In the genomic region with DNA sequence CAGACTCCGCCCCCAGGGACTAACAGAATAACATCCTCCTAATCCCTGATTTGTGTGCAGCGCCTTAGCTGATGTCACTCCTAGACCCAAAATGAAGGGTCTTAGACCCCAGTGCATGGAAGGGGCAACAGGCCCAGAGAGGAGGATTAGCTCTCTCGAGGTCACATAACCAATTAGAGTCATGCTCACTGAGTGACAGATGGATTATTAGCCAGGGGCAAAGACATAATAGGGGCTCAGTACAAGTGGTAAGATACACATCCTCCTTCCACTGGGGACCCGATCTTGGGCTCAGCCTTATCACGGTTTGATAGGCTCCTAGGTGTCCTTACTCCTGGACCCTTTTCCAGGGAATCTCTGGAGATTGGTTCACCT, we compare ENCODE assay signal across 1 cellular context.
TF ChIP-seq lines count a peak whose summit lies in the region.

No MANE protein-coding gene starts in this region.

TF ChIP-seq in HepG2, 621 proteins besides CTCF, POLR2A, EP300 and RAD21 (continued from another document and continues in another):
- TF ChIP-seq ZBTB4 (CRISPR knock-in tag; IDR thresholded peaks at IDR 0.05; ENCODE audit: borderline replicate concordance), result peak; percentile 53; the same call in 1 of the 2 replicates
- TF ChIP-seq TCF12 (IDR thresholded peaks at IDR 0.05), result no peak
- 0 out of 2 replicates have a peak, but pooled peaks have one; percentile 18 for TF ChIP-seq TCF12 (CRISPR knock-in tag; IDR thresholded peaks at IDR 0.05)
- peak; percentile 76; the same call in 1 of the 2 replicates for TF ChIP-seq ZNF296 (CRISPR knock-in tag; conservative IDR thresholded peaks at IDR 0.05)
- no peak for TF ChIP-seq HNF4G (IDR thresholded peaks at IDR 0.05; ENCODE audit: borderline replicate concordance, low read depth, low read length)
- TF ChIP-seq HNF4G (CRISPR knock-in tag; IDR thresholded peaks at IDR 0.05; ENCODE audit: borderline replicate concordance, low read depth), result peak; percentile 79; the same call in 1 of the 2 replicates
- no peak for TF ChIP-seq SOX6 (IDR thresholded peaks at IDR 0.05)
- peak; percentile 56 for TF ChIP-seq SOX6 (CRISPR knock-in tag; IDR thresholded peaks at IDR 0.05)
- no peak for TF ChIP-seq SP1 (IDR thresholded peaks at IDR 0.05)
- TF ChIP-seq SP1 (CRISPR knock-in tag; IDR thresholded peaks at IDR 0.05), result no peak
- no peak for TF ChIP-seq RFXAP (CRISPR knock-in tag; IDR thresholded peaks at IDR 0.05; ENCODE audit: borderline replicate concordance)
- TF ChIP-seq PITX1 (CRISPR knock-in tag; IDR thresholded peaks at IDR 0.05), result peak; percentile 53; the same call in 1 of the 2 replicates
- TF ChIP-seq, protein P1, sequence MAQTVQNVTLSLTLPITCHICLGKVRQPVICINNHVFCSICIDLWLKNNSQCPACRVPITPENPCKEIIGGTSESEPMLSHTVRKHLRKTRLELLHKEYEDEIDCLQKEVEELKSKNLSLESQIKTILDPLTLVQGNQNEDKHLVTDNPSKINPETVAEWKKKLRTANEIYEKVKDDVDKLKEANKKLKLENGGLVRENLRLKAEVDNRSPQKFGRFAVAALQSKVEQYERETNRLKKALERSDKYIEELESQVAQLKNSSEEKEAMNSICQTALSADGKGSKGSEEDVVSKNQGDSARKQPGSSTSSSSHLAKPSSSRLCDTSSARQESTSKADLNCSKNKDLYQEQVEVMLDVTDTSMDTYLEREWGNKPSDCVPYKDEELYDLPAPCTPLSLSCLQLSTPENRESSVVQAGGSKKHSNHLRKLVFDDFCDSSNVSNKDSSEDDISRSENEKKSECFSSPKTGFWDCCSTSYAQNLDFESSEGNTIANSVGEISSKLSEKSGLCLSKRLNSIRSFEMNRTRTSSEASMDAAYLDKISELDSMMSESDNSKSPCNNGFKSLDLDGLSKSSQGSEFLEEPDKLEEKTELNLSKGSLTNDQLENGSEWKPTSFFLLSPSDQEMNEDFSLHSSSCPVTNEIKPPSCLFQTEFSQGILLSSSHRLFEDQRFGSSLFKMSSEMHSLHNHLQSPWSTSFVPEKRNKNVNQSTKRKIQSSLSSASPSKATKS (CRISPR knock-in tag; IDR thresholded peaks at IDR 0.05), result 0 out of 2 replicates have a peak, but pooled peaks have one; percentile 9
- TF ChIP-seq ZNF792 (CRISPR knock-in tag; IDR thresholded peaks at IDR 0.05), result no peak
- no peak for TF ChIP-seq TBP (CRISPR knock-in tag; IDR thresholded peaks at IDR 0.05)
- TF ChIP-seq NFYB (CRISPR knock-in tag; IDR thresholded peaks at IDR 0.05), result no peak
- TF ChIP-seq ZNF460 (CRISPR knock-in tag; IDR thresholded peaks at IDR 0.05; ENCODE audit: borderline replicate concordance), result no peak
- no peak for TF ChIP-seq DNMT3B (CRISPR knock-in tag; conservative IDR thresholded peaks at IDR 0.05)
- 0 out of 2 replicates have a peak, but pooled peaks have one; percentile 5 for TF ChIP-seq ZNF501 (CRISPR knock-in tag; IDR thresholded peaks at IDR 0.05)
- TF ChIP-seq ELK4 (CRISPR knock-in tag; IDR thresholded peaks at IDR 0.05; ENCODE audit: borderline replicate concordance), result no peak
- no peak for TF ChIP-seq KDM1A (CRISPR knock-in tag; IDR thresholded peaks at IDR 0.05)
- TF ChIP-seq SALL2 (CRISPR knock-in tag; IDR thresholded peaks at IDR 0.05), result peak; percentile 17; the same call in 1 of the 2 replicates
- 0 out of 2 replicates have a peak, but pooled peaks have one; percentile 26 for TF ChIP-seq MAF1 (CRISPR knock-in tag; IDR thresholded peaks at IDR 0.05; ENCODE audit: borderline replicate concordance)
- no peak for TF ChIP-seq TRIM24 (CRISPR knock-in tag; IDR thresholded peaks at IDR 0.05)
- TF ChIP-seq, protein P2, sequence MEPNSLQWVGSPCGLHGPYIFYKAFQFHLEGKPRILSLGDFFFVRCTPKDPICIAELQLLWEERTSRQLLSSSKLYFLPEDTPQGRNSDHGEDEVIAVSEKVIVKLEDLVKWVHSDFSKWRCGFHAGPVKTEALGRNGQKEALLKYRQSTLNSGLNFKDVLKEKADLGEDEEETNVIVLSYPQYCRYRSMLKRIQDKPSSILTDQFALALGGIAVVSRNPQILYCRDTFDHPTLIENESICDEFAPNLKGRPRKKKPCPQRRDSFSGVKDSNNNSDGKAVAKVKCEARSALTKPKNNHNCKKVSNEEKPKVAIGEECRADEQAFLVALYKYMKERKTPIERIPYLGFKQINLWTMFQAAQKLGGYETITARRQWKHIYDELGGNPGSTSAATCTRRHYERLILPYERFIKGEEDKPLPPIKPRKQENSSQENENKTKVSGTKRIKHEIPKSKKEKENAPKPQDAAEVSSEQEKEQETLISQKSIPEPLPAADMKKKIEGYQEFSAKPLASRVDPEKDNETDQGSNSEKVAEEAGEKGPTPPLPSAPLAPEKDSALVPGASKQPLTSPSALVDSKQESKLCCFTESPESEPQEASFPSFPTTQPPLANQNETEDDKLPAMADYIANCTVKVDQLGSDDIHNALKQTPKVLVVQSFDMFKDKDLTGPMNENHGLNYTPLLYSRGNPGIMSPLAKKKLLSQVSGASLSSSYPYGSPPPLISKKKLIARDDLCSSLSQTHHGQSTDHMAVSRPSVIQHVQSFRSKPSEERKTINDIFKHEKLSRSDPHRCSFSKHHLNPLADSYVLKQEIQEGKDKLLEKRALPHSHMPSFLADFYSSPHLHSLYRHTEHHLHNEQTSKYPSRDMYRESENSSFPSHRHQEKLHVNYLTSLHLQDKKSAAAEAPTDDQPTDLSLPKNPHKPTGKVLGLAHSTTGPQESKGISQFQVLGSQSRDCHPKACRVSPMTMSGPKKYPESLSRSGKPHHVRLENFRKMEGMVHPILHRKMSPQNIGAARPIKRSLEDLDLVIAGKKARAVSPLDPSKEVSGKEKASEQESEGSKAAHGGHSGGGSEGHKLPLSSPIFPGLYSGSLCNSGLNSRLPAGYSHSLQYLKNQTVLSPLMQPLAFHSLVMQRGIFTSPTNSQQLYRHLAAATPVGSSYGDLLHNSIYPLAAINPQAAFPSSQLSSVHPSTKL (CRISPR knock-in tag; IDR thresholded peaks at IDR 0.05), result no peak
- TF ChIP-seq, protein P3, sequence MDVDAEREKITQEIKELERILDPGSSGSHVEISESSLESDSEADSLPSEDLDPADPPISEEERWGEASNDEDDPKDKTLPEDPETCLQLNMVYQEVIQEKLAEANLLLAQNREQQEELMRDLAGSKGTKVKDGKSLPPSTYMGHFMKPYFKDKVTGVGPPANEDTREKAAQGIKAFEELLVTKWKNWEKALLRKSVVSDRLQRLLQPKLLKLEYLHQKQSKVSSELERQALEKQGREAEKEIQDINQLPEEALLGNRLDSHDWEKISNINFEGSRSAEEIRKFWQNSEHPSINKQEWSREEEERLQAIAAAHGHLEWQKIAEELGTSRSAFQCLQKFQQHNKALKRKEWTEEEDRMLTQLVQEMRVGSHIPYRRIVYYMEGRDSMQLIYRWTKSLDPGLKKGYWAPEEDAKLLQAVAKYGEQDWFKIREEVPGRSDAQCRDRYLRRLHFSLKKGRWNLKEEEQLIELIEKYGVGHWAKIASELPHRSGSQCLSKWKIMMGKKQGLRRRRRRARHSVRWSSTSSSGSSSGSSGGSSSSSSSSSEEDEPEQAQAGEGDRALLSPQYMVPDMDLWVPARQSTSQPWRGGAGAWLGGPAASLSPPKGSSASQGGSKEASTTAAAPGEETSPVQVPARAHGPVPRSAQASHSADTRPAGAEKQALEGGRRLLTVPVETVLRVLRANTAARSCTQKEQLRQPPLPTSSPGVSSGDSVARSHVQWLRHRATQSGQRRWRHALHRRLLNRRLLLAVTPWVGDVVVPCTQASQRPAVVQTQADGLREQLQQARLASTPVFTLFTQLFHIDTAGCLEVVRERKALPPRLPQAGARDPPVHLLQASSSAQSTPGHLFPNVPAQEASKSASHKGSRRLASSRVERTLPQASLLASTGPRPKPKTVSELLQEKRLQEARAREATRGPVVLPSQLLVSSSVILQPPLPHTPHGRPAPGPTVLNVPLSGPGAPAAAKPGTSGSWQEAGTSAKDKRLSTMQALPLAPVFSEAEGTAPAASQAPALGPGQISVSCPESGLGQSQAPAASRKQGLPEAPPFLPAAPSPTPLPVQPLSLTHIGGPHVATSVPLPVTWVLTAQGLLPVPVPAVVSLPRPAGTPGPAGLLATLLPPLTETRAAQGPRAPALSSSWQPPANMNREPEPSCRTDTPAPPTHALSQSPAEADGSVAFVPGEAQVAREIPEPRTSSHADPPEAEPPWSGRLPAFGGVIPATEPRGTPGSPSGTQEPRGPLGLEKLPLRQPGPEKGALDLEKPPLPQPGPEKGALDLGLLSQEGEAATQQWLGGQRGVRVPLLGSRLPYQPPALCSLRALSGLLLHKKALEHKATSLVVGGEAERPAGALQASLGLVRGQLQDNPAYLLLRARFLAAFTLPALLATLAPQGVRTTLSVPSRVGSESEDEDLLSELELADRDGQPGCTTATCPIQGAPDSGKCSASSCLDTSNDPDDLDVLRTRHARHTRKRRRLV (CRISPR knock-in tag; IDR thresholded peaks at IDR 0.05), result 0 out of 2 replicates have a peak, but pooled peaks have one; percentile 7
- no peak for TF ChIP-seq ZNF232 (CRISPR knock-in tag; IDR thresholded peaks at IDR 0.05; ENCODE audit: borderline replicate concordance)
- TF ChIP-seq ZNF607 (CRISPR knock-in tag; IDR thresholded peaks at IDR 0.05; ENCODE audit: borderline replicate concordance), result 0 out of 2 replicates have a peak, but pooled peaks have one; percentile 10
- TF ChIP-seq TBL1XR1 (IDR thresholded peaks at IDR 0.05; ENCODE audit: borderline replicate concordance, low read length, partially characterized antibody), result no peak
- 0 out of 2 replicates have a peak, but pooled peaks have one; percentile 11 for TF ChIP-seq CHD4 (IDR thresholded peaks at IDR 0.05; ENCODE audit: borderline replicate concordance, low read length)
- TF ChIP-seq ZNF639 (CRISPR knock-in tag; conservative IDR thresholded peaks at IDR 0.05), result no peak
- TF ChIP-seq, protein P4, sequence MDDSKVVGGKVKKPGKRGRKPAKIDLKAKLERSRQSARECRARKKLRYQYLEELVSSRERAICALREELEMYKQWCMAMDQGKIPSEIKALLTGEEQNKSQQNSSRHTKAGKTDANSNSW (CRISPR knock-in tag; IDR thresholded peaks at IDR 0.05; ENCODE audit: borderline replicate concordance), result 0 out of 2 replicates have a peak, but pooled peaks have one; percentile 64
- TF ChIP-seq ZNF616 (CRISPR knock-in tag; IDR thresholded peaks at IDR 0.05; ENCODE audit: low read depth), result 0 out of 2 replicates have a peak, but pooled peaks have one; percentile 6
- no peak for TF ChIP-seq HNF4A (CRISPR knock-in tag; IDR thresholded peaks at IDR 0.05)
- TF ChIP-seq HBP1 (CRISPR knock-in tag; IDR thresholded peaks at IDR 0.05; ENCODE audit: low read depth), result no peak; the same call in 1 of the 2 replicates
- TF ChIP-seq MTA3 (CRISPR knock-in tag; IDR thresholded peaks at IDR 0.05), result no peak
- TF ChIP-seq ZNF790 (CRISPR knock-in tag; IDR thresholded peaks at IDR 0.05; ENCODE audit: borderline replicate concordance), result no peak
- no peak for TF ChIP-seq ZFP37 (CRISPR knock-in tag; IDR thresholded peaks at IDR 0.05; ENCODE audit: borderline replicate concordance)
- TF ChIP-seq CHD2 (IDR thresholded peaks at IDR 0.05; ENCODE audit: low read depth, low read length), result 0 out of 2 replicates have a peak, but pooled peaks have one; percentile 4
- peak; percentile 50; the same call in 1 of the 2 replicates for TF ChIP-seq ZNF335 (CRISPR knock-in tag; IDR thresholded peaks at IDR 0.05)
